Comparison of ENCODE assay signal across 1 cellular context in the genomic region with DNA sequence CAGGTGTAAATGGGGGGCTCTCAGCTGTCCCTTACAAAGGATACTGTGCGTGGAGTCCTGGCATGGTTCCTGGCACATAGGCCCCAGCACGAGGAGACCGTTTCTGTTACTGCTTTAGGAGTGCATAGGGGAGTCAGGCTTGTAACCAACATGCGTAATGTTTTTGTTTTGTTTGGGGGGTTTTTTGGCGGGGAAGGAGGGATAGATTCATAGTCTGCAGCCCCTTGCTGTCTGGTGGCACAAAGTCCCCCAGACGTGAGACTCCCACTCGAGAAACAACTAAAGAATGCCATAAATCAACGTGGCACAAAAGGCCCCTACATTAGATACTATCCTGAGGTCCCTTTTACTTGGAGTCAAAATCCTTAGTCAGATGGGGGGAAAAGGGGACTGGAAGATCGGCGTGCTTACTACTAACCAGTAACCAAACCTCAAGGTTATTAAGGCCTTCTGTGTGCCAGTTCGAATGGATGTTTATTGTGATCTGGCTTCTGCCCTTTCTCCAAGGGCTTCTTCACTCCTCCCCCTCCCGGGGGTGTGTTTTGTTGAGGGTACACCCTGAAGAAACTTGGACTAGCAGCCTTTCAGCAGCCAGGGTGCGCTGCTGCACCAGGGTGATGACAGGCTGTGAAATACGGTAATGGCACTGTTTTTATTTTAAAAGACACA.
TF ChIP-seq lines count a peak whose summit lies in the region.

No MANE protein-coding gene starts in this region.

TF ChIP-seq in endothelial cell of umbilical vein, 7 proteins besides CTCF, POLR2A, EP300 and RAD21:
- TF ChIP-seq POLR2AphosphoS5 (IDR thresholded peaks at IDR 0.05; ENCODE audit: insufficient read depth, low read depth, low read length) (peak; percentile 18), MYC (IDR thresholded peaks at IDR 0.05; ENCODE audit: low read depth, low read length) (no peak)
